ENCODE assay signal across 23 cellular contexts in the genomic region with DNA sequence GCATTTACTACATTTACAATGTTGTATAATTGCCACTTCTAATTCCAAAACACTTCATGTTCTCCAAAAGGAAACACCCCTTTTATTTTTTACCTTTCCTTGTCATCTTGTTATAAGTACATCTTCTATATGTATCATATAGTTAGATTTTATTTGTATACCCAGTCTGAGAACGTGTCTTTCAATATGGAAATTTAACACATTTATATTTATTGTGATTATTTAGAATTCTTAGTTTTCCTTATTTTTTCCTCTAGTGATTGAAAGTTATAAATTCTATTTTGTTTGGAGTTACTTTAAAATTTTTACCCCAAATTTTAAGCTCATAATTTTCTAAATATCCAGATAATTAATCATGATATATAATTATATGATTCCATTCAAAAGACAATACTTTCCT. TPM values are rescaled to one million over a fixed set of nuclear protein-coding genes. Genes with fewer than 3 reads are reported as not detected.
"Had no signal": no experiment of that assay in that cellular context is flagged by ENCODE, and none has a peak within 500 bp of the region (broad histone marks: within the 10 kb centered on the region; RNA-seq: fewer than 3 reads in every experiment).

No MANE protein-coding gene starts in this region.

- H3K4me2 ChIP-seq: KMS-11 had no signal

- FAIRE-seq: RCC 7860 had no signal

- H3K4me3 ChIP-seq: SJSA1, SK-N-MC had no signal

- H3K4me1 ChIP-seq: SJSA1 had no signal

- H3K27me3 ChIP-seq: SJSA1 had no signal

- H3K9ac ChIP-seq: KMS-11 had no signal

- H3K36me3 ChIP-seq: SJSA1 had no signal

- DNase-seq: IMR-90, Kasumi-1, NCI-H1092, NCI-H1105 treated with DMSO at 0.1 percent for 48 hours, NCI-H1417 treated with DMSO at 0.1 percent for 48 hours, NCI-H146, NCI-H187, NCI-H2029, NCI-H2081 treated with DMSO at 0.1 percent for 48 hours, NCI-H2171, NCI-H226, NCI-H446, NCI-H510A, NCI-H524 treated with DMSO at 0.1 percent for 48 hours, NCI-H69, NCI-H774, Right ventricle myocardium superior, RPMI8226, SIG-M5 had no signal

- H3K27ac ChIP-seq: KMS-11, SJSA1, SK-N-MC had no signal

- H3K9me3 ChIP-seq: SJSA1 had no signal

RNA-seq across cellular contexts. Expression of gene CMTM8, which starts 15.8 kb away (rescaled TPM):
- total RNA-seq: IMR-90, SJSA1 had no signal
